ENCODE assay signal across 23 cellular contexts in genomic region chr3:73433681-73434080, GRCh38.
DNase-seq lines count a peak whose midpoint lies in the region; ATAC-seq and TF ChIP-seq lines count a peak whose summit lies in the region.
"Had no signal": no experiment of that assay in that cellular context is flagged by ENCODE, and none has a peak within 500 bp of the region (broad histone marks: within the 10 kb centered on the region; RNA-seq: fewer than 3 reads in every experiment).

No MANE protein-coding gene starts in this region.

- no peaks in the 10 kb centered on the region for H3K36me3 Mint-ChIP-seq in brain
- H3K36me3 Mint-ChIP-seq: activated CD4-positive, alpha-beta memory T cell treated with anti-CD3 and anti-CD28 coated beads for 36 hours; CD4-positive, alpha-beta memory T cell; natural killer cell treated with Interleukin-12 subunit alpha and Interleukin-12 subunit beta and Interleukin-15 and Interleukin-18, amount 100 ng/mL, for 72 hours had no signal

- peaks cover 2% of the 10 kb centered on the region for H3K79me1 ChIP-seq in mesenchymal stem cell (replicated peaks; ENCODE audit: low read length, poor library complexity, severe bottlenecking)

- no peak overlapping the region for H2BK15ac ChIP-seq in mesenchymal stem cell (ENCODE audit: low read depth, poor library complexity, severe bottlenecking)

- intact Hi-C loops in left cardiac atrium (cut with DNase I), result loop anchor here (2.0 to 10.0 kb wide), 2 partner anchors 329 to 333 kb away; no protein-coding TSS in a partner anchor

- peaks cover 0 to 2% (median 0%) of the 10 kb centered on the region in 5 experiments for H3K9me3 Mint-ChIP-seq in brain
- H3K9me3 Mint-ChIP-seq: activated CD4-positive, alpha-beta memory T cell treated with anti-CD3 and anti-CD28 coated beads for 36 hours; CD4-positive, alpha-beta memory T cell; natural killer cell treated with Interleukin-12 subunit alpha and Interleukin-12 subunit beta and Interleukin-15 and Interleukin-18, amount 100 ng/mL, for 72 hours had no signal

- H3K27ac ChIP-seq in cardiac muscle cell, result peak overlapping the region; percentile 18
- no peak overlapping the region for H3K27ac ChIP-seq in mesenchymal stem cell (ENCODE audit: low read length, poor library complexity, severe bottlenecking)
- H3K27ac ChIP-seq: GM23248, prostate gland, SJSA1, spleen had no signal

- peak overlapping the region; percentile 47 for H4K8ac ChIP-seq in mesenchymal stem cell (ENCODE audit: low read length)

- no peak overlapping the region for H4K91ac ChIP-seq in mesenchymal stem cell (ENCODE audit: low read length)

- H3K4me3 ChIP-seq in cardiac muscle cell (peak overlapping the region; percentile 10), mesenchymal stem cell (ENCODE audit: insufficient read depth in 1 of 2, low read depth in 1 of 2, low read length in 2 of 2) (no peak overlapping the region)
- H3K4me3 ChIP-seq: GM23248, prostate gland, SJSA1, vagina had no signal

- DNase-seq in cardiac muscle cell (ENCODE audit: low read depth in 1 of 2, low spot score in 1 of 2) (peak in 1 of 2 donors; percentile 12), left cardiac atrium (no peak), mesenchymal stem cell (peak; percentile 19), activated gamma-delta T cell treated with Interleukin-2 at 50 U/mL for 16 hours (no peak), Kasumi-1 (lab: John Stamatoyannopoulos, UW) (no peak), activated T-cell treated with anti-CD3 and anti-CD28 coated beads for 4 hours (no peak), HuH-7 (ENCODE audit: low spot score) (no peak)
- DNase-seq: ACHN; activated CD4-positive, alpha-beta memory T cell treated with anti-CD3 and anti-CD28 coated beads for 36 hours; activated naive CD4-positive, alpha-beta T cell treated with Interleukin-2 at 50 U/mL for 16 hours; activated T-cell treated with anti-CD3 and anti-CD28 coated beads, Interleukin-2, amount 50 U/mL, for 1 hour; CD4-positive, alpha-beta memory T cell; DMS79 treated with DMSO at 0.1 percent for 48 hours; GM23248; kidney; NCI-H82; PC-3; spleen had no signal

- peaks cover 91% of the 10 kb centered on the region for H3K4me1 Mint-ChIP-seq in brain
- H3K4me1 Mint-ChIP-seq: CD4-positive, alpha-beta memory T cell had no signal

- H3K23ac ChIP-seq in mesenchymal stem cell (ENCODE audit: low read length in 2 of 2), result no peak overlapping the region

- TF ChIP-seq CTCF in cardiac muscle cell (IDR thresholded peaks at IDR 0.05; ENCODE audit: low read depth, low read length) (no peak), brain (conservative IDR thresholded peaks at IDR 0.05) (no peak)

- no peak overlapping the region for H2AK5ac ChIP-seq in mesenchymal stem cell (ENCODE audit: low read length, severe bottlenecking)

- H3K14ac ChIP-seq in mesenchymal stem cell (ENCODE audit: low read length in 2 of 2), result peak overlapping the region in 1 of 2 experiments; percentile 86

- H3K4me3 Mint-ChIP-seq in brain, result peak overlapping the region; percentile 75 to 88 (median 79)
- H3K4me3 Mint-ChIP-seq: activated CD4-positive, alpha-beta memory T cell treated with anti-CD3 and anti-CD28 coated beads for 36 hours; CD4-positive, alpha-beta memory T cell; natural killer cell treated with Interleukin-12 subunit alpha and Interleukin-12 subunit beta and Interleukin-15 and Interleukin-18, amount 100 ng/mL, for 72 hours had no signal

- no peak overlapping the region for H3K4ac ChIP-seq in mesenchymal stem cell (ENCODE audit: low read depth in 1 of 2, low read length in 2 of 2)

- peak overlapping the region; percentile 60 to 87 (median 77) for H3K27ac Mint-ChIP-seq in brain
- H3K27ac Mint-ChIP-seq: activated CD4-positive, alpha-beta memory T cell treated with anti-CD3 and anti-CD28 coated beads for 36 hours; CD4-positive, alpha-beta memory T cell; natural killer cell treated with Interleukin-12 subunit alpha and Interleukin-12 subunit beta and Interleukin-15 and Interleukin-18, amount 100 ng/mL, for 72 hours had no signal

- H3K27me3 Mint-ChIP-seq in brain, result peaks cover 11% of the 10 kb centered on the region

- ATAC-seq in left cardiac atrium, result no peak
- ATAC-seq: natural killer cell treated with Interleukin-12 subunit alpha and Interleukin-12 subunit beta and Interleukin-15 and Interleukin-18, amount 100 ng/mL, for 72 hours; PC-3 had no signal

- H3K36me3 ChIP-seq in cardiac muscle cell (no peaks in the 10 kb centered on the region), mesenchymal stem cell (ENCODE audit: control insufficient read depth in 1 of 2, insufficient read depth in 2 of 2, low read depth in 1 of 2, low read length in 2 of 2) (no peaks in the 10 kb centered on the region)
- H3K36me3 ChIP-seq: prostate gland, SJSA1, spleen, vagina had no signal

- no peak overlapping the region for H2BK5ac ChIP-seq in mesenchymal stem cell (ENCODE audit: low read depth, low read length, poor library complexity, severe bottlenecking)

- no peak overlapping the region for H3K9ac ChIP-seq in mesenchymal stem cell (ENCODE audit: low read length)

- H3K27me3 ChIP-seq in cardiac muscle cell, result no peaks in the 10 kb centered on the region
- H3K27me3 ChIP-seq in mesenchymal stem cell (ENCODE audit: control insufficient read depth in 1 of 2, insufficient read depth in 1 of 2, low read length in 2 of 2), result peaks cover 0 to 7% of the 10 kb centered on the region in 2 experiments
- H3K27me3 ChIP-seq: SJSA1, vagina had no signal

- no peak overlapping the region for H2AFZ ChIP-seq in mesenchymal stem cell (ENCODE audit: low read depth, low read length)
- H2AFZ ChIP-seq: GM23248 had no signal

- no peak overlapping the region for H3K4me2 ChIP-seq in mesenchymal stem cell (ENCODE audit: low read length, poor library complexity, severe bottlenecking)

- H2BK12ac ChIP-seq in mesenchymal stem cell (ENCODE audit: low read length in 2 of 2), result no peak overlapping the region

- no peak overlapping the region for H2BK120ac ChIP-seq in mesenchymal stem cell (ENCODE audit: low read depth, low read length)

- H3K18ac ChIP-seq in mesenchymal stem cell (ENCODE audit: low read depth in 1 of 2, low read length in 2 of 2), result no peak overlapping the region

- H3K9me3 ChIP-seq in cardiac muscle cell (ENCODE audit: low read depth) (no peaks in the 10 kb centered on the region), mesenchymal stem cell (ENCODE audit: control insufficient read depth, low read length) (no peaks in the 10 kb centered on the region)
- H3K9me3 ChIP-seq: prostate gland, SJSA1, spleen, vagina had no signal

- H3K4me1 ChIP-seq in cardiac muscle cell (ENCODE audit: low read depth) (peaks cover 33% of the 10 kb centered on the region), mesenchymal stem cell (ENCODE audit: control insufficient read depth, insufficient read depth, low read depth, low read length) (peaks cover 1% of the 10 kb centered on the region)
- H3K4me1 ChIP-seq: SJSA1 had no signal

- WGBS in mesenchymal stem cell, result 66% methylated on average over 14 of the region's 14 CpGs
